In the genomic region with DNA sequence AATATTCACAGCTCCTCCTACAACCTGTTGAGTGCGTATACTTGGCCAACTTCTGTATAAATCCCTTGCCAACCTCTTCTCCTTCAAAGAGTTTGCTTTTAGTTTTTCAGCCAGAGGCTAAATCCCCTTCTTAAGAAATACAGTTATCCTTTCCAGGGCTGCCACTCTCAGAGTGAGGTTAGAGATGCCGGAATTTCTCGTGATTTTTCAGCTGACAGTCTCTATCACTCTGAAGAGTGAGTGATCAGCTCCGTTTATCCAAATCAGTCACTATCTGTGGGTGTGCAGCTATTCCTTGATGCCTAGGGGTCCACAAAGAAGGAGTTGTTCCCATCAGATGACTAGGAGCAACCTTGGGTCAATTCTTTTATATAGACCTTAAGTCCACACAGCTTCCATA, we compare ENCODE assay signal across 18 cellular contexts.
"Had no signal": no experiment of that assay in that cellular context is flagged by ENCODE, and none has a peak within 500 bp of the region (broad histone marks: within the 10 kb centered on the region; RNA-seq: fewer than 3 reads in every experiment).

No MANE protein-coding gene starts in this region.

- H3K27me3 ChIP-seq: left lung had no signal

- H3K4me3 ChIP-seq: esophagus squamous epithelium, gastroesophageal sphincter, heart right ventricle, left lung, lower lobe of right lung, mucosa of descending colon had no signal

- H3K27ac ChIP-seq: epithelial cell of prostate, esophagus squamous epithelium, gastroesophageal sphincter, heart right ventricle, left lung, lower lobe of right lung had no signal

- H3K36me3 ChIP-seq: esophagus squamous epithelium, gastroesophageal sphincter, heart right ventricle, left lung, lower lobe of right lung had no signal

- H3K4me1 ChIP-seq: esophagus squamous epithelium, gastroesophageal sphincter, left lung, lower lobe of right lung had no signal

- DNase-seq: cortex of kidney; effector CD8-positive, alpha-beta T cell; effector memory CD8-positive, alpha-beta T cell; endodermal cell; erythroblast; esophagus squamous epithelium; foreskin fibroblast; glutamatergic neuron; heart right ventricle; hippocampal formation; left cardiac atrium; left lung; left ventricle myocardium superior; lower lobe of right lung; mesenchymal stem cell; mucosa of descending colon had no signal

- H3K9me3 ChIP-seq: esophagus squamous epithelium, gastroesophageal sphincter, heart right ventricle, left lung, lower lobe of right lung, mucosa of descending colon had no signal
